ENCODE assay signal across 29 cellular contexts in the genomic region with DNA sequence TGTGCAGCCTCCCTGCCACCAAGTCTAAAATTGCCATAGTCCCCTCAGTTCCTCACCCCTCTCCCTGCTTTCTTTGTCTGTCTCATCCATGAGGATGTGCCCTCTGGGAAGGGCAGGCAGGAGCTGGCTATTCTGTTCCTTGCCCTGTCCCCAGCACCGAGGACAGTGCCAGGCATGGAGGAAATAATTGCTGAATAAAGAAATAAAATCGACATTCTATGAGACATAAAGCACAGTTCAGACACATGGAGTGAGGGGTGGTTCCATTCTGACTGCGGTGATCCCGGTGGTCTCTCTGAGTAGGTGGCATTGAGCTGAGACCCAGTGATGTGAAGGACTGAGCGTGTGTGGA.
"Had no signal": no experiment of that assay in that cellular context is flagged by ENCODE, and none has a peak within 500 bp of the region (broad histone marks: within the 10 kb centered on the region; RNA-seq: fewer than 3 reads in every experiment).

No MANE protein-coding gene starts in this region.

- H3K27me3 ChIP-seq: ovary, thyroid gland, upper lobe of right lung had no signal

- H3K27me3 Mint-ChIP-seq: stimulated activated naive CD8-positive, alpha-beta T cell treated with anti-CD3 and anti-CD28 coated beads, Interleukin-15, amount 100 ng/mL, for 72 hours had no signal

- ATAC-seq: activated CD4-positive, CD25-positive, alpha-beta regulatory T cell treated with anti-CD3 and anti-CD28 coated beads, Interleukin-2, amount 50 U/mL, for 24 hours; natural killer cell; stimulated activated memory B cell treated with anti-CD40 and anti-IgM and Interleukin-4, amounts not matched to agents 10 μg/mL and 1 μg/mL and 100 μg/mL, for 72 hours; stimulated activated naive CD8-positive, alpha-beta T cell treated with anti-CD3 and anti-CD28 coated beads, Interleukin-15, amount 100 ng/mL, for 72 hours had no signal

- H3K36me3 ChIP-seq: breast epithelium, esophagus squamous epithelium, left lung, lower lobe of right lung, neutrophil, ovary, sigmoid colon, thyroid gland, upper lobe of right lung had no signal

- H3K27ac ChIP-seq: breast epithelium, esophagus squamous epithelium, left lung, lower lobe of right lung, neutrophil, ovary, sigmoid colon, thyroid gland, upper lobe of right lung, VCaP had no signal

- H3K4me3 ChIP-seq: breast epithelium, esophagus squamous epithelium, left lung, lower lobe of right lung, ovary, sigmoid colon, thyroid gland, upper lobe of right lung had no signal

- H3K36me3 Mint-ChIP-seq: natural killer cell had no signal

- H3K9me3 Mint-ChIP-seq: T-helper 1 cell treated with Interleukin-12 subunit alpha and Interleukin-12 subunit beta and Interleukin-4 antibody, amounts not matched to agents 30 μg/mL and 1 μg/mL, for 36 hours had no signal

- H3K9me3 ChIP-seq: breast epithelium, esophagus squamous epithelium, left lung, lower lobe of right lung, neutrophil, ovary, sigmoid colon, thyroid gland, upper lobe of right lung had no signal

- H3K4me1 ChIP-seq: breast epithelium, esophagus squamous epithelium, left lung, lower lobe of right lung, sigmoid colon, thyroid gland, upper lobe of right lung had no signal

- H3K4me3 Mint-ChIP-seq: dendritic cell treated with granulocyte-macrophage colony-stimulating factor and Interleukin-4, amounts not matched to agents 40 ng/mL and 50 ng/mL, for 4 days; natural killer cell; stimulated activated memory B cell treated with anti-CD40 and anti-IgM and Interleukin-4, amounts not matched to agents 10 μg/mL and 1 μg/mL and 100 μg/mL, for 72 hours; stimulated activated naive CD8-positive, alpha-beta T cell treated with anti-CD3 and anti-CD28 coated beads, Interleukin-15, amount 100 ng/mL, for 72 hours; T-helper 1 cell treated with Interleukin-12 subunit alpha and Interleukin-12 subunit beta and Interleukin-4 antibody, amounts not matched to agents 30 μg/mL and 1 μg/mL, for 36 hours had no signal

- DNase-seq: activated CD4-positive, alpha-beta T cell treated with anti-CD3 and anti-CD28 coated beads for 48 hours; activated CD4-positive, alpha-beta T cell treated with anti-CD3 and anti-CD28 coated beads, Interleukin-2, amount 50 U/mL, for 48 hours; activated CD8-positive, alpha-beta memory T cell treated with anti-CD3 and anti-CD28 coated beads for 24 hours; activated effector memory CD4-positive, alpha-beta T cell treated with Interleukin-2 at 50 U/mL for 16 hours; activated naive CD4-positive, alpha-beta T cell treated with Interleukin-2 at 50 U/mL for 16 hours; amygdala; central memory CD4-positive, alpha-beta T cell; esophagus squamous epithelium; foreskin melanocyte; left lung; lower lobe of right lung; mesenchymal stem cell; natural killer cell; ovary; sigmoid colon; small intestine; stimulated activated CD4-positive, alpha-beta T cell treated with anti-CD3 and anti-CD28 coated beads, Interleukin-4, amount 100 ng/mL, for 24 hours; stimulated activated naive CD8-positive, alpha-beta T cell treated with anti-CD3 and anti-CD28 coated beads, Interleukin-15, amount 100 ng/mL, for 72 hours; T-helper 9 cell; thyroid gland; upper lobe of right lung had no signal

- H3K27ac Mint-ChIP-seq: dendritic cell treated with granulocyte-macrophage colony-stimulating factor and Interleukin-4, amounts not matched to agents 40 ng/mL and 50 ng/mL, for 4 days; natural killer cell; progenitor cell of endocrine pancreas; stimulated activated memory B cell treated with anti-CD40 and anti-IgM and Interleukin-4, amounts not matched to agents 10 μg/mL and 1 μg/mL and 100 μg/mL, for 72 hours; T-helper 1 cell treated with Interleukin-12 subunit alpha and Interleukin-12 subunit beta and Interleukin-4 antibody, amounts not matched to agents 30 μg/mL and 1 μg/mL, for 36 hours had no signal
